In the genomic region with DNA sequence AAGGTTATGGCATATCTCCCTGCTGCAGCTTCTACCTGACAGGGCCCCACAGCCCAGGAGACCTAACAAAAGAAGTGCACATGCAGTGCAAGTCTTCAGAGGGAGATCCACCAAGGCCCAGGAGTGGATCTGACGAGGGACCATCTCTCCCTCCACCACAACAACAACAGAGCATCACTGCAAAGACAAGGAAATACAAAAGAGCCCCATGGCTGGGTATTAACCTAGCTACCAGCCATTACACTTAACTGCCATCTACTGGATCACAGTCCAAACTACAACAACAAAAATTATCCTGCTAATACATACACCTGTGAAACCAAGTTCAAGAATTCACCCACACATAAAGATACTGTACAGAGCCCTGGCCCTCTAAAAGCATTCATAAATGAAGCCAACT, we compare ENCODE assay signal across 8 cellular contexts.
DNase-seq lines count a peak whose midpoint lies in the region; ATAC-seq and TF ChIP-seq lines count a peak whose summit lies in the region.

No MANE protein-coding gene starts in this region.

- no TSS peak for BruUV-seq in IMR-90 (replicated peaks; lab: Mats Ljungman, UMichigan)

- TF ChIP-seq POLR2A in IMR-90 (IDR thresholded peaks at IDR 0.05; ENCODE audit: low read depth, low read length) = no peak
- TF ChIP-seq POLR2A in tibial nerve (IDR thresholded peaks at IDR 0.05) = no peak

- CTCF ChIA-PET in AG04449 (lab: Yijun Ruan, JAX) = interaction anchor here (0.7 to 3.4 kb wide), 15 partner anchors 11 to 487 kb away, joined by 3 to 19 read pairs (median 3); no protein-coding TSS in a partner anchor
- CTCF ChIA-PET in IMR-90 (lab: Yijun Ruan, JAX) = interaction anchor here (0.6 to 1.7 kb wide), 3 partner anchors 27 to 420 kb away, joined by 3 to 5 read pairs (median 4); no protein-coding TSS in a partner anchor

- dilution Hi-C loops in IMR-90 (cut with HindIII; ENCODE audit: low sequenced_read_pairs, unreplicated experiment) = no loop called here

- H3K27ac ChIP-seq in IMR-90 (ENCODE audit: insufficient read depth, low read length) (no peak overlapping the region), tibial nerve (no peak overlapping the region)

- no peaks in the 10 kb centered on the region for H3K36me3 Mint-ChIP-seq in dendritic cell treated with granulocyte-macrophage colony-stimulating factor and Interleukin-4, amounts not matched to agents 40 ng/mL and 50 ng/mL, for 4 days (ENCODE audit: low read depth)
- H3K36me3 Mint-ChIP-seq in stimulated activated memory B cell treated with anti-CD40 and anti-IgM and Interleukin-4, amounts not matched to agents 10 μg/mL and 1 μg/mL and 100 μg/mL, for 72 hours = no peaks in the 10 kb centered on the region
- peaks cover 4% of the 10 kb centered on the region for H3K36me3 Mint-ChIP-seq in effector memory CD8-positive, alpha-beta T cell (ENCODE audit: insufficient read depth)
- H3K36me3 Mint-ChIP-seq in mesothelial cell of epicardium = no peaks in the 10 kb centered on the region

- H3K4me3 ChIP-seq in AG04449 (ENCODE audit: low read depth, low read length) = no peak overlapping the region
- H3K4me3 ChIP-seq in IMR-90 (ENCODE audit: insufficient read depth, low read depth, low read length) = no peak overlapping the region
- H3K4me3 ChIP-seq in tibial nerve = no peak overlapping the region

- no peaks in the 10 kb centered on the region for H4K20me1 ChIP-seq in IMR-90 (ENCODE audit: insufficient read depth, low read length)

- peak overlapping the region; percentile 70; the same call in 1 of the 2 replicates for H3K4ac ChIP-seq in IMR-90 (ENCODE audit: low read depth, low read length)

- H2BK120ac ChIP-seq in IMR-90 (ENCODE audit: low read depth, low read length) = peak overlapping the region; percentile 79

- in situ Hi-C loops in IMR-90 (cut with MboI; ENCODE audit: low sequenced_read_pairs) = no loop called here

- POLR2A ChIA-PET in AG04449 (lab: Yijun Ruan, JAX) (no interaction called here), IMR-90 (lab: Charles Lee; ENCODE audit: unreplicated experiment) (no interaction called here)

- peak; percentile 91 for ATAC-seq in GM18867 (IDR thresholded peaks at IDR 0.05; ENCODE audit: unreplicated experiment)
- ATAC-seq in IMR-90 (ENCODE audit: low read depth) = peak; percentile 80
- no peak for ATAC-seq in stimulated activated memory B cell treated with anti-CD40 and anti-IgM and Interleukin-4, amounts not matched to agents 10 μg/mL and 1 μg/mL and 100 μg/mL, for 72 hours
- ATAC-seq in effector memory CD8-positive, alpha-beta T cell (replicated peaks) = no peak

- peak overlapping the region in 1 of 2 experiments; percentile 52; a peak in 1 of 4 replicates for H4K8ac ChIP-seq in IMR-90 (ENCODE audit: low read depth in 2 of 2, low read length in 2 of 2)

- H3K27me3 ChIP-seq in IMR-90 (ENCODE audit: control insufficient read depth, insufficient read depth, low read length) = no peaks in the 10 kb centered on the region
- no peaks in the 10 kb centered on the region for H3K27me3 ChIP-seq in tibial nerve

- H2BK20ac ChIP-seq in IMR-90 (ENCODE audit: low read depth, low read length) = peak overlapping the region; percentile 62; the same call in 1 of the 2 replicates

- H3K4me1 ChIP-seq in IMR-90 (ENCODE audit: control insufficient read depth, insufficient read depth, low read length) (no peaks in the 10 kb centered on the region), tibial nerve (no peaks in the 10 kb centered on the region)

- peak overlapping the region; percentile 73 for H2AFZ ChIP-seq in IMR-90 (replicated peaks; ENCODE audit: low read length, poor library complexity)

- H3K9me3 Mint-ChIP-seq in dendritic cell treated with granulocyte-macrophage colony-stimulating factor and Interleukin-4, amounts not matched to agents 40 ng/mL and 50 ng/mL, for 4 days = no peaks in the 10 kb centered on the region
- peaks cover 5% of the 10 kb centered on the region for H3K9me3 Mint-ChIP-seq in stimulated activated memory B cell treated with anti-CD40 and anti-IgM and Interleukin-4, amounts not matched to agents 10 μg/mL and 1 μg/mL and 100 μg/mL, for 72 hours
- peaks cover 8 to 12% of the 10 kb centered on the region in 2 donors for H3K9me3 Mint-ChIP-seq in effector memory CD8-positive, alpha-beta T cell
- peaks cover 46% of the 10 kb centered on the region for H3K9me3 Mint-ChIP-seq in mesothelial cell of epicardium

- no peaks in the 10 kb centered on the region for H3K9me3 ChIP-seq in IMR-90 (ENCODE audit: control insufficient read depth, insufficient read depth, low read length)
- no peaks in the 10 kb centered on the region for H3K9me3 ChIP-seq in tibial nerve

- H3K4me2 ChIP-seq in IMR-90 (ENCODE audit: low read depth, low read length) = no peak overlapping the region

- TF ChIP-seq EP300 in tibial nerve (IDR thresholded peaks at IDR 0.05) = no peak

- peak; percentile 77 for TF ChIP-seq RAD21 in IMR-90 (IDR thresholded peaks at IDR 0.05; ENCODE audit: low read length)

- peak overlapping the region; percentile 30; the same call in 1 of the 2 replicates for H3K18ac ChIP-seq in IMR-90 (ENCODE audit: low read depth, low read length)

- no peak overlapping the region for H2BK5ac ChIP-seq in IMR-90 (ENCODE audit: low read depth, low read length, poor library complexity, severe bottlenecking)

- 43% methylated on average over 1 of the region's 1 CpG; no CpG with 5 or more reads in 1 of the 2 experiments for WGBS in IMR-90 (ENCODE audit: extremely low coverage in 2 of 2, insufficient read length in 1 of 2), 2 experiments
- WGBS in tibial nerve, 2 donors = 83 to 100% methylated on average over 1 of the region's 1 CpG

- H3K23ac ChIP-seq in IMR-90 (ENCODE audit: low read depth, low read length) = no peak overlapping the region

- no peak for DNase-seq in AG04449 (ENCODE audit: low read depth, low spot score)
- DNase-seq in IMR-90 = peak; percentile 40
- no peak for DNase-seq in tibial nerve (ENCODE audit: low spot score in 2 of 2)
- DNase-seq in effector memory CD8-positive, alpha-beta T cell = no peak
- no peak for DNase-seq in mesothelial cell of epicardium (ENCODE audit: low spot score in 2 of 2, unreplicated experiment in 2 of 2)

- TF ChIP-seq CTCF in AG04449 (IDR thresholded peaks at IDR 0.05; ENCODE audit: insufficient read depth, low read length, missing control alignments) (peak; percentile 18), IMR-90 (conservative IDR thresholded peaks at IDR 0.05; ENCODE audit: low read depth, low read length) (peak; percentile 65), tibial nerve (IDR thresholded peaks at IDR 0.05) (no peak), mesothelial cell of epicardium (IDR thresholded peaks at IDR 0.05; ENCODE audit: unreplicated experiment) (no peak)

- intact Hi-C loops in IMR-90 (cut with micrococcal nuclease) = no loop called here
- intact Hi-C loops in dendritic cell treated with granulocyte-macrophage colony-stimulating factor and Interleukin-4, amounts not matched to agents 40 ng/mL and 50 ng/mL, for 4 days (cut with micrococcal nuclease) = loop anchor here (2.0 kb wide), 1 partner anchor 486 kb away; no protein-coding TSS in a partner anchor

- H3K9ac ChIP-seq in IMR-90 (ENCODE audit: low read depth, low read length) = no peak overlapping the region

- H4K5ac ChIP-seq in IMR-90 (ENCODE audit: low read depth, low read length) = peak overlapping the region; percentile 49; the same call in 1 of the 2 replicates

- no peak overlapping the region for H3K56ac ChIP-seq in IMR-90 (ENCODE audit: extremely low read depth, insufficient read depth, low read length)

- H2AK9ac ChIP-seq in IMR-90 (replicated peaks; ENCODE audit: low read depth, low read length, poor library complexity) = no peak overlapping the region

- peaks cover 13% of the 10 kb centered on the region for H3K4me1 Mint-ChIP-seq in dendritic cell treated with granulocyte-macrophage colony-stimulating factor and Interleukin-4, amounts not matched to agents 40 ng/mL and 50 ng/mL, for 4 days (ENCODE audit: low read depth)
- no peaks in the 10 kb centered on the region for H3K4me1 Mint-ChIP-seq in stimulated activated memory B cell treated with anti-CD40 and anti-IgM and Interleukin-4, amounts not matched to agents 10 μg/mL and 1 μg/mL and 100 μg/mL, for 72 hours
- H3K4me1 Mint-ChIP-seq in effector memory CD8-positive, alpha-beta T cell (ENCODE audit: low read depth in 2 of 2) = no peaks in the 10 kb centered on the region
- H3K4me1 Mint-ChIP-seq in mesothelial cell of epicardium = peaks cover 3% of the 10 kb centered on the region

- no peaks in the 10 kb centered on the region for H3K79me1 ChIP-seq in IMR-90 (ENCODE audit: low read depth in 1 of 2, low read length in 2 of 2)

- H3K14ac ChIP-seq in IMR-90 (replicated peaks; ENCODE audit: low read depth, low read length) = no peak overlapping the region

- H3K27me3 Mint-ChIP-seq in dendritic cell treated with granulocyte-macrophage colony-stimulating factor and Interleukin-4, amounts not matched to agents 40 ng/mL and 50 ng/mL, for 4 days = peaks cover 15% of the 10 kb centered on the region
- peaks cover 12% of the 10 kb centered on the region for H3K27me3 Mint-ChIP-seq in stimulated activated memory B cell treated with anti-CD40 and anti-IgM and Interleukin-4, amounts not matched to agents 10 μg/mL and 1 μg/mL and 100 μg/mL, for 72 hours
- H3K27me3 Mint-ChIP-seq in effector memory CD8-positive, alpha-beta T cell = no peaks in the 10 kb centered on the region
- H3K27me3 Mint-ChIP-seq in mesothelial cell of epicardium (ENCODE audit: low read depth) = no peaks in the 10 kb centered on the region

- H4K91ac ChIP-seq in IMR-90 (ENCODE audit: insufficient read depth, low read depth, low read length) = peak overlapping the region; percentile 85; the same call in 1 of the 2 replicates

- peaks cover 4% of the 10 kb centered on the region; the same call in 1 of the 2 replicates for H3K9me1 ChIP-seq in IMR-90 (ENCODE audit: insufficient read depth, low read length)

- H3K27ac Mint-ChIP-seq in dendritic cell treated with granulocyte-macrophage colony-stimulating factor and Interleukin-4, amounts not matched to agents 40 ng/mL and 50 ng/mL, for 4 days = peak overlapping the region; percentile 15
- no peak overlapping the region for H3K27ac Mint-ChIP-seq in stimulated activated memory B cell treated with anti-CD40 and anti-IgM and Interleukin-4, amounts not matched to agents 10 μg/mL and 1 μg/mL and 100 μg/mL, for 72 hours
- no peak overlapping the region for H3K27ac Mint-ChIP-seq in effector memory CD8-positive, alpha-beta T cell
- H3K27ac Mint-ChIP-seq in mesothelial cell of epicardium = no peak overlapping the region

- H2BK15ac ChIP-seq in IMR-90 (ENCODE audit: low read depth, low read length) = peak overlapping the region; percentile 36; the same call in 1 of the 3 replicates

- no peak overlapping the region for H3K4me3 Mint-ChIP-seq in dendritic cell treated with granulocyte-macrophage colony-stimulating factor and Interleukin-4, amounts not matched to agents 40 ng/mL and 50 ng/mL, for 4 days
- no peak overlapping the region for H3K4me3 Mint-ChIP-seq in stimulated activated memory B cell treated with anti-CD40 and anti-IgM and Interleukin-4, amounts not matched to agents 10 μg/mL and 1 μg/mL and 100 μg/mL, for 72 hours
- no peak overlapping the region for H3K4me3 Mint-ChIP-seq in effector memory CD8-positive, alpha-beta T cell
- H3K4me3 Mint-ChIP-seq in mesothelial cell of epicardium = no peak overlapping the region

- H2AK5ac ChIP-seq in IMR-90 (ENCODE audit: low read depth, low read length) = peak overlapping the region; percentile 61; the same call in 1 of the 2 replicates

- H3K36me3 ChIP-seq in IMR-90 (ENCODE audit: control insufficient read depth, insufficient read depth, low read length) = no peaks in the 10 kb centered on the region
- no peaks in the 10 kb centered on the region for H3K36me3 ChIP-seq in tibial nerve

Comparison
In these comparisons a context has a peak if more than half of its experiments do, and no peak if none do; other contexts are left out.
1. CTCF ChIP-seq: peak in AG04449 (single experiment) and IMR-90 (single experiment); none in tibial nerve (0 of 5) and mesothelial cell of epicardium (single experiment).
2. ATAC-seq: peak in GM18867 (single experiment) and IMR-90 (single experiment); none in stimulated activated memory B cell treated with anti-CD40 and anti-IgM and Interleukin-4, amounts not matched to agents 10 μg/mL and 1 μg/mL and 100 μg/mL, for 72 hours (single experiment) and effector memory CD8-positive, alpha-beta T cell (single experiment).